Comparison of ENCODE assay signal across 22 cellular contexts in the genomic region with DNA sequence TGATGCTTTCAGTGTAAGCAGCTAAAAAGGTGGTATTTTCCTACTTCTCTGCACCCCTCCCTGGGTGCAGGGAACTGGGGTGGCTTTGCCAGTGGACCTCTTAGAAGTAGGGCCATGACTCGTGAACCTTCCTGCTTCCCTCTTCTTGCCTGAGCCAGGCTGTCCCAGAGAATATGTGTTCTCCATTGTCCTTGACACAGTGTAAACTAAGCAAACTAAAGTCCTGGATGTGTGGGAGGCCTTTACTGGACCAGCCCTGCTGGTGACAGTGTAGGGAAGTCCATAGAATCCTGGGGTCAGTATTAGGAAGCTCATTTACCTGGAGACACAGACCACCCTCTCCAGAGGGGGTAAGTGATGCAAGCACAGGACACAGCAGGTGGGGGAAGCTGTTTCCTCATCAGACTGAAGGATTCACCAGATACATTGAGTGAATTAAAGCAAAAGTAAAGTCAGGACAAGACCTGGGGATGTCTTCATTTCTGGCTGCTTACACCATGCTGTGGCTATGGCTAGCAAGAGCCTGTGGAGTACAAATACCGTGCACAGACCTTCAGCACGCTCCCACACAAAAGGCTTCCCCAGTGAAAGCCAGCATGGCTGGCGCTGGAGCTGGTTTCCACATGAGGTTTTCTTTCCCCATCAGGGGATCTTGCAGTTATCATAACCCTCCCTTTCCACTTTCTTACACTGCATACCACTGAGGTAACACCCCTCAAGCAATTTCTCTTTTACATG.
"Had no signal": no experiment of that assay in that cellular context is flagged by ENCODE, and none has a peak within 500 bp of the region (broad histone marks: within the 10 kb centered on the region; RNA-seq: fewer than 3 reads in every experiment).

No MANE protein-coding gene starts in this region.

- H3K36me3 ChIP-seq: heart left ventricle, upper lobe of left lung had no signal

- H3K27me3 ChIP-seq: heart left ventricle, upper lobe of left lung had no signal

- ATAC-seq: activated CD8-positive, alpha-beta T cell treated with anti-CD3 and anti-CD28 coated beads, Interleukin-2, amount 10 ng/mL, durations not matched to agents 7 days and 5 days; effector memory CD8-positive, alpha-beta T cell; heart left ventricle; left colon; right cardiac atrium; stimulated activated naive CD8-positive, alpha-beta T cell treated with anti-CD3 and anti-CD28 coated beads, Interleukin-15, Interleukin-2, amounts not matched to agents 100 U/mL and 50 U/mL, for 24 hours had no signal

- H3K27me3 Mint-ChIP-seq: activated naive CD4-positive, alpha-beta T cell treated with anti-CD3 and anti-CD28 coated beads, Interleukin-2, amount 50 U/mL, for 24 hours; brain; effector memory CD8-positive, alpha-beta T cell had no signal

- H3K27ac ChIP-seq: dorsolateral prefrontal cortex, heart left ventricle, parathyroid adenoma, upper lobe of left lung, VCaP had no signal

- H3K4me1 ChIP-seq: parathyroid adenoma, upper lobe of left lung had no signal

- H3K9me3 Mint-ChIP-seq: activated naive CD4-positive, alpha-beta T cell treated with anti-CD3 and anti-CD28 coated beads, Interleukin-2, amount 50 U/mL, for 24 hours; brain; effector memory CD8-positive, alpha-beta T cell; nephron progenitor cell had no signal

- H3K36me3 Mint-ChIP-seq: activated naive CD4-positive, alpha-beta T cell treated with anti-CD3 and anti-CD28 coated beads, Interleukin-2, amount 50 U/mL, for 24 hours; brain had no signal

- H3K9me3 ChIP-seq: heart left ventricle, upper lobe of left lung had no signal

- H3K27ac Mint-ChIP-seq: activated CD8-positive, alpha-beta T cell treated with anti-CD3 and anti-CD28 coated beads, Interleukin-2, amount 10 ng/mL, durations not matched to agents 7 days and 5 days; activated naive CD4-positive, alpha-beta T cell treated with anti-CD3 and anti-CD28 coated beads, Interleukin-2, amount 50 U/mL, for 24 hours; brain; nephron progenitor cell had no signal

- H3K4me3 ChIP-seq: dorsolateral prefrontal cortex, heart left ventricle, upper lobe of left lung had no signal

- DNase-seq: activated CD4-positive, alpha-beta T cell treated with anti-CD3 and anti-CD28 coated beads for 1 hour; activated CD4-positive, alpha-beta T cell treated with anti-CD3 and anti-CD28 coated beads, Interleukin-2, amount 50 U/mL, for 1 hour; activated CD8-positive, alpha-beta T cell treated with anti-CD3 and anti-CD28 coated beads, Interleukin-2, amount 10 ng/mL, durations not matched to agents 7 days and 5 days; activated gamma-delta T cell treated with Interleukin-2 at 50 U/mL for 16 hours; aorta; central memory CD4-positive, alpha-beta T cell; dorsolateral prefrontal cortex; effector memory CD8-positive, alpha-beta T cell; heart left ventricle; left colon; mesenchymal stem cell; nephron progenitor cell; nucleus accumbens; right cardiac atrium; stimulated activated CD4-positive, alpha-beta T cell treated with anti-CD3 and anti-CD28 coated beads, Interleukin-12 subunit alpha, Interleukin-12 subunit beta, amount 100 ng/mL, for 4 hours; stimulated activated CD4-positive, alpha-beta T cell treated with anti-CD3 and anti-CD28 coated beads, Interleukin-4, amount 100 ng/mL, for 4 hours; stimulated activated naive CD8-positive, alpha-beta T cell treated with anti-CD3 and anti-CD28 coated beads, Interleukin-15, Interleukin-2, amounts not matched to agents 100 U/mL and 50 U/mL, for 24 hours; upper lobe of left lung had no signal

- H3K79me2 ChIP-seq: parathyroid adenoma had no signal

- H3K4me1 Mint-ChIP-seq: activated naive CD4-positive, alpha-beta T cell treated with anti-CD3 and anti-CD28 coated beads, Interleukin-2, amount 50 U/mL, for 24 hours had no signal

- H3K4me3 Mint-ChIP-seq: activated CD8-positive, alpha-beta T cell treated with anti-CD3 and anti-CD28 coated beads, Interleukin-2, amount 10 ng/mL, durations not matched to agents 7 days and 5 days; activated naive CD4-positive, alpha-beta T cell treated with anti-CD3 and anti-CD28 coated beads, Interleukin-2, amount 50 U/mL, for 24 hours; brain; effector memory CD8-positive, alpha-beta T cell; nephron progenitor cell had no signal
